12 cellular contexts compared by ENCODE assay signal in the genomic region with DNA sequence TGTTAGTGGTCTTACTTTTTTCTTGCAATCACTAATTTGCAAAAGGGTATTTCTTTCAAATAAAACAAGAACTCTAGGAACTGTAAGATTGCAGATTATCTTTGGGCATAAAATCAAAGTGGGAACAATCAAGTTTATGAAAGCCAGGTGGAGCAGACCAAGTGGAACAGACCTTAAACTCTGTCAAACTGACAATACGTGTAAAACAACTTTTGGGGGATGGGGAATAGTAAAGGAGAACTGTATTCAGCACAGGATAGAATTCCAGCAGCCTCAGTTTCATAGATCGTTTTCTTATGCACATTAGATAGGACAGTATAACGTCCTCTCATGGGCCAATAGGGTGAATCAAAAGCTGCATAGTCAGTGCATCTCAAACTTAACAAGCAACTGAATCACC.
"Had no signal": no experiment of that assay in that cellular context is flagged by ENCODE, and none has a peak within 500 bp of the region (broad histone marks: within the 10 kb centered on the region; RNA-seq: fewer than 3 reads in every experiment).

No MANE protein-coding gene starts in this region.

- H3K27me3 Mint-ChIP-seq: activated CD8-positive, alpha-beta memory T cell treated with anti-CD3 and anti-CD28 coated beads, Interleukin-2, amount 10 ng/mL, durations not matched to agents 7 days and 5 days; stimulated activated naive CD8-positive, alpha-beta T cell treated with anti-CD3 and anti-CD28 coated beads, Interleukin-15, amount 100 ng/mL, for 72 hours had no signal

- H3K27ac Mint-ChIP-seq: activated CD8-positive, alpha-beta memory T cell treated with anti-CD3 and anti-CD28 coated beads, Interleukin-2, amount 10 ng/mL, durations not matched to agents 7 days and 5 days; neural progenitor cell had no signal

- H3K27ac ChIP-seq: cardiac muscle cell, esophagus squamous epithelium, left ventricle myocardium inferior, neural progenitor cell, ovary, thoracic aorta had no signal

- H3K4me3 Mint-ChIP-seq: activated CD8-positive, alpha-beta memory T cell treated with anti-CD3 and anti-CD28 coated beads, Interleukin-2, amount 10 ng/mL, durations not matched to agents 7 days and 5 days; neural progenitor cell; stimulated activated naive CD8-positive, alpha-beta T cell treated with anti-CD3 and anti-CD28 coated beads, Interleukin-15, amount 100 ng/mL, for 72 hours had no signal

- DNase-seq: activated CD4-positive, CD25-positive, alpha-beta regulatory T cell; activated CD8-positive, alpha-beta memory T cell treated with anti-CD3 and anti-CD28 coated beads, Interleukin-2, amount 10 ng/mL, durations not matched to agents 7 days and 5 days; esophagus squamous epithelium; foreskin fibroblast; left ventricle myocardium inferior; mesenchymal stem cell; ovary; stimulated activated CD4-positive, alpha-beta T cell treated with anti-CD3 and anti-CD28 coated beads, Interleukin-2, amount 100 ng/mL, for 48 hours; stimulated activated naive CD8-positive, alpha-beta T cell treated with anti-CD3 and anti-CD28 coated beads, Interleukin-15, amount 100 ng/mL, for 72 hours had no signal

- ATAC-seq: activated CD8-positive, alpha-beta memory T cell treated with anti-CD3 and anti-CD28 coated beads, Interleukin-2, amount 10 ng/mL, durations not matched to agents 7 days and 5 days; stimulated activated naive CD8-positive, alpha-beta T cell treated with anti-CD3 and anti-CD28 coated beads, Interleukin-15, amount 100 ng/mL, for 72 hours had no signal

- H3K9me3 Mint-ChIP-seq: neural progenitor cell; stimulated activated naive CD8-positive, alpha-beta T cell treated with anti-CD3 and anti-CD28 coated beads, Interleukin-15, amount 100 ng/mL, for 72 hours had no signal
